16 cellular contexts compared by ENCODE assay signal in the genomic region with DNA sequence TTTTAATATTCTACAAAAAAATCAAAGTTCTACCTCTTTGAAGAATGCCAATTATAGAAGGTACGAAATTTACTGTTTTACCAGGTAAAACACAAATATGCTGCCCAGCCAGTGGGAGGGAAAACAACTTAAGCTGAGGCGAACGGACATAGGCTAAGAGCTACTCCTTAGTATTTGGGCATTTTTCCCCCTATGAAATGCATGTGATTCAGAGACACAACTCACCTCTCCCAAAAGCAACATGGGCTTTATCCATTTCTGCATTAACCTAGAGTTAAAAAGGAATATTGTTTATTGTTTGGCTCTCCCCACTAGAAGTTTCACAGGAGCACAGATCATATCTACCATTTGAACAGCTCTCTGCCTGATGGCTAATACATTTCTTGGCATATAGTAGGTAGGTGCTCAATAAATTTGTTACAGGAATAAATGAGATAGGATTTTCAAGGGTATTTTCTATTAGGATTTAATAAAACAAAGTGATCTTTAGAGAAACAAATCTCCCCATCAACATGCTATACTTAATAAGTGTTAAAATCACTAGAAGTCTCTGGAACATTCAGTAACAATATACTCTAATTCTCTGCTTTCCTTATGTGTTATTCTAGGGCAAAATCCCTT.
"Had no signal": no experiment of that assay in that cellular context is flagged by ENCODE, and none has a peak within 500 bp of the region (broad histone marks: within the 10 kb centered on the region; RNA-seq: fewer than 3 reads in every experiment).

No MANE protein-coding gene starts in this region.

- ATAC-seq: activated CD8-positive, alpha-beta T cell treated with anti-CD3 and anti-CD28 coated beads for 36 hours; activated T-cell treated with anti-CD3 and anti-CD28 coated beads, Interleukin-2, amount 50 U/mL, for 4 hours; gastroesophageal sphincter; stimulated activated effector memory CD8-positive, alpha-beta T cell treated with anti-CD3 and anti-CD28 coated beads, Interleukin-12 subunit alpha, Interleukin-12 subunit beta, amount 100 ng/mL, for 72 hours; T-cell; WTC11 had no signal

- H3K27ac ChIP-seq: body of pancreas, cardiac muscle cell, lower lobe of right lung, tibial artery had no signal

- DNase-seq: activated CD4-positive, alpha-beta T cell treated with anti-CD3 and anti-CD28 coated beads for 1 hour; activated CD8-positive, alpha-beta T cell treated with anti-CD3 and anti-CD28 coated beads for 36 hours; activated gamma-delta T cell treated with Interleukin-2 at 50 U/mL for 16 hours; activated naive CD4-positive, alpha-beta T cell treated with anti-CD3 and anti-CD28 coated beads, Interleukin-2, amount 50 U/mL, for 16 hours; activated T-cell treated with anti-CD3 and anti-CD28 coated beads, Interleukin-2, amount 50 U/mL, for 4 hours; aorta; body of pancreas; cortex of kidney; kidney; lower lobe of right lung; tibial artery had no signal
